In the genomic region with DNA sequence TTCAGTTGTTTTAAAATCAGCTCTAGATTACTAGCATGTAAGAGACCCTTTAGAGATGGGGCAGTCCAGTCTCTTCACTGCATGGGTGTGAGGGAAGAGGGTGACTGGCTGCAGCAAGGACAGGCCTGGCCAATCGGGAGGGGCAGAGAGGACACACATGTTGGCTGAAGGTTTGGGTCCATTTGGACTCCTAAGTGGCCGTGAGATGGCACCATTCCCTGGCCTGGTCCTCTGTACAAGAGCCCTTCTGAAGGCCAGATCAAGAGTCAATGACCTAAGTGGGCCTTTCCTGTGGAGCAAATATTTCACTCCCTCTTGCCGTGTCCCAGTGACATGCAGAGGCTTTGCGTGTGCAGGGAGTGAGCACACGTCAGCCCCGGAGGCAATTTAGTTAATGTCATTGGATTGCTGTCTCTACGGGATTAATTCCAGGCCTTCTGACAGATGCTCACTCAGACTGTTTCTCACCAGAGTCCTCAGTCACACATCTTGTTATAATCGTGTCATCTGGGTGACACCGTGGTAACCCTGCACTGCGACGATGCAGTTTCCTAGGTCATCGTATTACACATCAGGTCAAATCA, we compare ENCODE assay signal across 29 cellular contexts.
"Had no signal": no experiment of that assay in that cellular context is flagged by ENCODE, and none has a peak within 500 bp of the region (broad histone marks: within the 10 kb centered on the region; RNA-seq: fewer than 3 reads in every experiment).

No MANE protein-coding gene starts in this region.

- H3K9ac ChIP-seq: neural progenitor cell had no signal

- FAIRE-seq: endometrium had no signal

- H3K9me3 ChIP-seq: esophagus squamous epithelium, left lung, mucosa of descending colon, ovary, psoas muscle, right lobe of liver, suprapubic skin, transverse colon, upper lobe of right lung, uterus had no signal

- H3K36me3 ChIP-seq: esophagus squamous epithelium, left lung, neural progenitor cell, ovary, right lobe of liver, suprapubic skin, transverse colon, upper lobe of right lung, uterus had no signal

- H3K4me2 ChIP-seq: neural progenitor cell, smooth muscle cell had no signal

- H3K4me3 ChIP-seq: esophagus squamous epithelium, left lung, mucosa of descending colon, neural progenitor cell, ovary, psoas muscle, right lobe of liver, smooth muscle cell, suprapubic skin, transverse colon, upper lobe of right lung, uterus had no signal

- DNase-seq: cortex of kidney; effector memory CD8-positive, alpha-beta T cell; erythroblast; esophagus squamous epithelium; hypothalamus; immature natural killer cell; islet precursor cell; left lung; mesenchymal stem cell; mucosa of descending colon; naive B cell; nucleus accumbens; ovary; psoas muscle; stimulated activated CD4-positive, alpha-beta T cell treated with anti-CD3 and anti-CD28 coated beads, Interleukin-12 subunit alpha, Interleukin-12 subunit beta, amount 100 ng/mL, for 4 hours; stimulated activated CD4-positive, alpha-beta T cell treated with anti-CD3 and anti-CD28 coated beads, Interleukin-1b, Interleukin-23, amount 100 ng/mL, for 48 hours; stimulated activated CD4-positive, alpha-beta T cell treated with anti-CD3 and anti-CD28 coated beads, Interleukin-4, amount 100 ng/mL, for 1 hour; stimulated activated CD8-positive, alpha-beta memory T cell treated with anti-CD3 and anti-CD28 coated beads, Interleukin-4, amount 100 ng/mL, for 48 hours; stimulated activated naive CD4-positive, alpha-beta T cell; stimulated activated naive CD8-positive, alpha-beta T cell treated with anti-CD3 and anti-CD28 coated beads, Interleukin-15, amount 100 ng/mL, for 72 hours; transverse colon; upper lobe of right lung; uterus had no signal

- H3K4me1 ChIP-seq: esophagus squamous epithelium, left lung, neural progenitor cell, psoas muscle, right lobe of liver, suprapubic skin, transverse colon, upper lobe of right lung, uterus had no signal

- H3K27ac ChIP-seq: esophagus squamous epithelium, left lung, neural progenitor cell, ovary, psoas muscle, right lobe of liver, suprapubic skin, transverse colon, upper lobe of right lung, uterus had no signal

- H2AFZ ChIP-seq: neural progenitor cell had no signal

- H3K27me3 ChIP-seq: neural progenitor cell, ovary, right lobe of liver, transverse colon, uterus had no signal

- ATAC-seq: effector memory CD8-positive, alpha-beta T cell; left lung; mucosa of descending colon; natural killer cell treated with Interleukin-12 subunit alpha and Interleukin-12 subunit beta and Interleukin-15 and Interleukin-18, amount 100 ng/mL, for 72 hours; psoas muscle; stimulated activated naive CD8-positive, alpha-beta T cell treated with anti-CD3 and anti-CD28 coated beads, Interleukin-15, amount 100 ng/mL, for 72 hours; upper lobe of right lung had no signal
